In the genomic region with DNA sequence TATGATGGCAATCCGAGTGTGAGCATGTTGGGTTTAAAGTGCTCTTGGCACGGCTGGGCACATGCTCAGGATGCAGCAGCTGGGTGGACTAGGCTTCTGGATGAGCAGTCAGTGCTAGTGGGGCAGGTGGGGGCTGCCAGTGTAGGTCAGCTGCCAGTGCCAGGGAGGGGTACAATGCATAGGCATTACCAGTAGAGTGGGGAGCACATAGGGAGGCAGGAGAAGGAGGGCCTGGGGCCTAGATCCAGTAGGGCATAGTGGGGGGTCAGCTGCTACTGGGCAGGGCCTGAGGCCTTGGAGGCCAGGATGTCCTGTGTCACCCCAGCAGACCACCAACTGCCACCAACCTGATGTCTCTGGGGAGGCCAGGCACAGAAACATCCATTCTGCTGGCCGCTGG, we compare ENCODE assay signal across 32 cellular contexts. TPM values are rescaled to one million over a fixed set of nuclear protein-coding genes. Genes with fewer than 3 reads are reported as not detected.
"Had no signal": no experiment of that assay in that cellular context is flagged by ENCODE, and none has a peak within 500 bp of the region (broad histone marks: within the 10 kb centered on the region; RNA-seq: fewer than 3 reads in every experiment).

No MANE protein-coding gene starts in this region.

- H3K4me3 ChIP-seq: colonic mucosa, gastrocnemius medialis, right atrium auricular region, smooth muscle cell, thoracic aorta had no signal

- H3K4me3 Mint-ChIP-seq: activated CD4-positive, alpha-beta memory T cell treated with anti-CD3 and anti-CD28 coated beads for 36 hours; activated CD4-positive, alpha-beta T cell treated with anti-CD3 and anti-CD28 coated beads, Interleukin-2, amount 10 ng/mL, durations not matched to agents 24 days and 14 days; activated naive CD8-positive, alpha-beta T cell treated with anti-CD3 and anti-CD28 coated beads for 36 hours; activated T-cell treated with anti-CD3 and anti-CD28 coated beads, Interleukin-2, amount 50 U/mL, for 24 hours; effector memory CD8-positive, alpha-beta T cell; memory B cell; naive thymus-derived CD4-positive, alpha-beta T cell had no signal

- H3K36me3 ChIP-seq: colonic mucosa, gastrocnemius medialis, right atrium auricular region, thoracic aorta had no signal

- H3K27ac ChIP-seq: colonic mucosa, gastrocnemius medialis, parathyroid adenoma, right atrium auricular region, thoracic aorta had no signal

- H3K4me1 ChIP-seq: colonic mucosa, parathyroid adenoma, right atrium auricular region had no signal

- H3K27me3 ChIP-seq: colonic mucosa, gastrocnemius medialis, right atrium auricular region had no signal

- H3K4me2 ChIP-seq: smooth muscle cell had no signal

- H3K9me3 Mint-ChIP-seq: activated CD4-positive, alpha-beta memory T cell treated with anti-CD3 and anti-CD28 coated beads for 36 hours; activated CD4-positive, alpha-beta T cell treated with anti-CD3 and anti-CD28 coated beads, Interleukin-2, amount 10 ng/mL, durations not matched to agents 24 days and 14 days; activated naive CD8-positive, alpha-beta T cell treated with anti-CD3 and anti-CD28 coated beads for 36 hours; activated T-cell treated with anti-CD3 and anti-CD28 coated beads, Interleukin-2, amount 50 U/mL, for 24 hours; activated T-helper 2 cell treated with anti-CD3 and anti-CD28 coated beads, Interferon-gamma antibody, Interleukin-2, Interleukin-4, amounts not matched to agents 10 μg/mL and 5 μg/mL and 100 μg/mL, durations not matched to agents 14 hours and 24 hours and 36 hours; effector memory CD8-positive, alpha-beta T cell; memory B cell had no signal

- H3K9ac ChIP-seq: parathyroid adenoma had no signal

- H3K27me3 Mint-ChIP-seq: activated CD4-positive, alpha-beta memory T cell treated with anti-CD3 and anti-CD28 coated beads for 36 hours; activated naive CD8-positive, alpha-beta T cell treated with anti-CD3 and anti-CD28 coated beads for 36 hours; activated T-cell treated with anti-CD3 and anti-CD28 coated beads, Interleukin-2, amount 50 U/mL, for 24 hours; effector memory CD8-positive, alpha-beta T cell had no signal

- H3K4me1 Mint-ChIP-seq: memory B cell had no signal

- H3K79me2 ChIP-seq: parathyroid adenoma had no signal

- H3K36me3 Mint-ChIP-seq: activated CD4-positive, alpha-beta memory T cell treated with anti-CD3 and anti-CD28 coated beads for 36 hours; activated naive CD8-positive, alpha-beta T cell treated with anti-CD3 and anti-CD28 coated beads for 36 hours; memory B cell; naive thymus-derived CD4-positive, alpha-beta T cell had no signal

- H3K27ac Mint-ChIP-seq: activated CD4-positive, alpha-beta memory T cell treated with anti-CD3 and anti-CD28 coated beads for 36 hours; activated CD4-positive, alpha-beta T cell treated with anti-CD3 and anti-CD28 coated beads, Interleukin-2, amount 10 ng/mL, durations not matched to agents 24 days and 14 days; activated naive CD8-positive, alpha-beta T cell treated with anti-CD3 and anti-CD28 coated beads for 36 hours; activated T-cell treated with anti-CD3 and anti-CD28 coated beads, Interleukin-2, amount 50 U/mL, for 24 hours; activated T-helper 2 cell treated with anti-CD3 and anti-CD28 coated beads, Interferon-gamma antibody, Interleukin-2, Interleukin-4, amounts not matched to agents 10 μg/mL and 5 μg/mL and 100 μg/mL, durations not matched to agents 14 hours and 24 hours and 36 hours; effector memory CD8-positive, alpha-beta T cell; memory B cell had no signal

- ATAC-seq: effector memory CD8-positive, alpha-beta T cell; gastrocnemius medialis; naive thymus-derived CD4-positive, alpha-beta T cell; SK-N-SH treated with all-trans-retinoic acid at 6 μM for 48 hours had no signal

- DNase-seq: activated CD4-positive, alpha-beta memory T cell treated with anti-CD3 and anti-CD28 coated beads for 36 hours; activated CD4-positive, alpha-beta T cell treated with anti-CD3 and anti-CD28 coated beads, Interleukin-2, amount 10 ng/mL, durations not matched to agents 24 days and 14 days; activated CD4-positive, CD25-positive, alpha-beta regulatory T cell treated with anti-CD3 and anti-CD28 coated beads, Interleukin-2, amount 50 U/mL, for 72 hours; activated CD8-positive, alpha-beta memory T cell treated with anti-CD3 and anti-CD28 coated beads, Interleukin-2, amount 50 U/mL, for 4 hours; activated naive CD4-positive, alpha-beta T cell; activated naive CD8-positive, alpha-beta T cell treated with anti-CD3 and anti-CD28 coated beads for 36 hours; central memory CD4-positive, alpha-beta T cell; colonic mucosa; effector memory CD8-positive, alpha-beta T cell; erythroblast; glutamatergic neuron; midbrain; naive thymus-derived CD4-positive, alpha-beta T cell; occipital lobe; stimulated activated CD4-positive, alpha-beta T cell treated with anti-CD3 and anti-CD28 coated beads, Interleukin-1b, Interleukin-23, amount 100 ng/mL, for 48 hours; stimulated activated naive CD4-positive, alpha-beta T cell treated with Interleukin-2 at 50 U/mL for 16 hours; T-helper 2 cell; trophoblast cell had no signal

- H2AFZ ChIP-seq: parathyroid adenoma had no signal

- H3K9me3 ChIP-seq: colonic mucosa, gastrocnemius medialis, right atrium auricular region, thoracic aorta had no signal

RNA-seq across cellular contexts. Expression of a gene that starts 24.2 kb away (rescaled TPM):
- total RNA-seq: pulmonary artery endothelial cell, smooth muscle cell had no signal
- polyA plus RNA-seq: smooth muscle cell had no signal

RNA-seq across cellular contexts. Expression of a gene that starts 41.8 kb away (rescaled TPM):
- total RNA-seq: activated CD4-positive, alpha-beta T cell treated with anti-CD3 and anti-CD28 coated beads, Interleukin-2, amount 10 ng/mL, durations not matched to agents 24 days and 14 days; activated CD8-positive, alpha-beta memory T cell treated with anti-CD3 and anti-CD28 coated beads for 36 hours; activated naive CD8-positive, alpha-beta T cell treated with anti-CD3 and anti-CD28 coated beads for 36 hours; activated T-helper 2 cell treated with anti-CD3 and anti-CD28 coated beads, Interferon-gamma antibody, Interleukin-2, Interleukin-4, amounts not matched to agents 10 μg/mL and 5 μg/mL and 100 μg/mL, durations not matched to agents 14 hours and 24 hours and 36 hours; colonic mucosa; gastrocnemius medialis; lower leg skin; pulmonary artery endothelial cell; right atrium auricular region; smooth muscle cell; thoracic aorta had no signal
- polyA plus RNA-seq: keratinocyte; naive thymus-derived CD4-positive, alpha-beta T cell; neural cell; smooth muscle cell had no signal
